ENCODE assay signal across 1 cellular context in genomic region chr12:12387521-12387920, GRCh38.
TF ChIP-seq lines count a peak whose summit lies in the region.

No MANE protein-coding gene starts in this region.

TF ChIP-seq in endothelial cell of umbilical vein, 7 proteins besides CTCF, POLR2A, EP300 and RAD21:
- TF ChIP-seq FOS (IDR thresholded peaks at IDR 0.05; ENCODE audit: borderline replicate concordance, insufficient read depth, low read length) (peak; percentile 43), POLR2AphosphoS5 (IDR thresholded peaks at IDR 0.05; ENCODE audit: insufficient read depth, low read depth, low read length) (no peak)
